In genomic region chr18:29062921-29063320, GRCh38 we compare ENCODE assay signal across 1 cellular context.
TF ChIP-seq lines count a peak whose summit lies in the region.

No MANE protein-coding gene starts in this region.

TF ChIP-seq in GM23338, 12 proteins besides CTCF, POLR2A, EP300 and RAD21 (continued from another document):
- TF ChIP-seq ZNF462 (CRISPR knock-in tag; IDR thresholded peaks at IDR 0.05) (no peak), EZH2 (IDR thresholded peaks at IDR 0.05; ENCODE audit: low read depth, unreplicated experiment) (no peak), CREB1 (CRISPR knock-in tag; IDR thresholded peaks at IDR 0.05; ENCODE audit: low read depth) (no peak), ZNF331 (CRISPR knock-in tag; IDR thresholded peaks at IDR 0.05; ENCODE audit: low read depth) (no peak), NANOG (IDR thresholded peaks at IDR 0.05; ENCODE audit: borderline replicate concordance) (no peak), REST (IDR thresholded peaks at IDR 0.05; ENCODE audit: unreplicated experiment) (no peak)
